1 cellular context compared by ENCODE assay signal in genomic region chr12:1581973-1582708, GRCh38.
TF ChIP-seq lines count a peak whose summit lies in the region.

No MANE protein-coding gene starts in this region.

TF ChIP-seq in IMR-90, 13 proteins besides CTCF, POLR2A, EP300 and RAD21:
- no peak for TF ChIP-seq BHLHE40 (IDR thresholded peaks at IDR 0.05; ENCODE audit: low read depth, low read length)
- TF ChIP-seq MAFK (IDR thresholded peaks at IDR 0.05; ENCODE audit: low read depth, low read length) = no peak
- no peak for TF ChIP-seq MAZ (IDR thresholded peaks at IDR 0.05; ENCODE audit: borderline replicate concordance, low read depth, low read length)
- no peak for TF ChIP-seq FOS (IDR thresholded peaks at IDR 0.05; ENCODE audit: low read depth, low read length)
- no peak for TF ChIP-seq MXI1 (IDR thresholded peaks at IDR 0.05; ENCODE audit: borderline replicate concordance, low read depth, low read length)
- peak; percentile 67 for TF ChIP-seq CEBPB (IDR thresholded peaks at IDR 0.05; ENCODE audit: low read depth, low read length)
TF ChIP-seq in IMR-90: peak in this region for 1.
